In genomic region chr6:28809947-28810654, GRCh38 we compare ENCODE assay signal across 10 cellular contexts.
A peak's percentile ranks its signal among the peaks of the same experiment; 100 is the strongest.
DNase-seq lines count a peak whose midpoint lies in the region; ATAC-seq and TF ChIP-seq lines count a peak whose summit lies in the region.
"Had no signal": no experiment of that assay in that cellular context is flagged by ENCODE, and none has a peak within 500 bp of the region (broad histone marks: within the 10 kb centered on the region; RNA-seq: fewer than 3 reads in every experiment).

No MANE protein-coding gene starts in this region.

- TF ChIP-seq CTCF in AG04450 (IDR thresholded peaks at IDR 0.05; ENCODE audit: low read depth, low read length) (no peak), glutamatergic neuron (IDR thresholded peaks at IDR 0.05; ENCODE audit: partially characterized antibody, unreplicated experiment) (no peak), CD14-positive monocyte (IDR thresholded peaks at IDR 0.05) (no peak)

- H3K4me3 ChIP-seq in AG04450 (ENCODE audit: low read depth, low read length) = peak overlapping the region; percentile 52

- intact Hi-C loops in CD14-positive monocyte (cut with micrococcal nuclease) = no loop called here

- H3K27me3 ChIP-seq in AG04450 (ENCODE audit: control insufficient read depth, insufficient read depth, low read length) = peaks cover 38% of the 10 kb centered on the region

- H3K36me3 Mint-ChIP-seq in T-helper 17 cell (ENCODE audit: low read depth) (peaks cover 2% of the 10 kb centered on the region), glutamatergic neuron (ENCODE audit: unreplicated experiment) (no peaks in the 10 kb centered on the region), CD14-positive monocyte (peaks cover 11 to 20% of the 10 kb centered on the region in 2 donors)

- H3K4me1 Mint-ChIP-seq in T-helper 17 cell (no peaks in the 10 kb centered on the region), glutamatergic neuron (ENCODE audit: low read depth, unreplicated experiment) (peaks cover 12% of the 10 kb centered on the region), CD14-positive monocyte (peaks cover 10% of the 10 kb centered on the region)

- H3K9me3 ChIP-seq in AG04450 (ENCODE audit: control insufficient read depth, insufficient read depth, low read length) (peaks cover 3% of the 10 kb centered on the region; the same call in 1 of the 2 replicates), T-helper 17 cell (ENCODE audit: control insufficient read depth, low read length, poor library complexity, severe bottlenecking) (peaks cover 16% of the 10 kb centered on the region)

- DNase-seq in AG04450 (ENCODE audit: low read depth, low spot score) (no peak), H4 (ENCODE audit: low spot score) (peak; percentile 44), T-helper 17 cell (no peak), glutamatergic neuron (no peak), CD14-positive monocyte (ENCODE audit: low spot score) (no peak)
- DNase-seq in NK-92 treated with Interleukin-12 subunit alpha and Interleukin-12 subunit beta, amount 100 ng/mL, for 24 hours (lab: John Stamatoyannopoulos, UW) = no peak
- no peak for DNase-seq in stimulated activated CD4-positive, alpha-beta T cell treated with anti-CD3 and anti-CD28 coated beads, Interleukin-2, amount 100 ng/mL, for 24 hours
- DNase-seq: NCI-H510A treated with DMSO at 0.1 percent for 48 hours, small intestine had no signal

- H3K9me3 Mint-ChIP-seq in glutamatergic neuron (ENCODE audit: unreplicated experiment) = peaks cover 18% of the 10 kb centered on the region
- peaks cover 8 to 71% (median 57%) of the 10 kb centered on the region in 7 donors for H3K9me3 Mint-ChIP-seq in CD14-positive monocyte

- ATAC-seq in T-helper 17 cell (no peak), GM18909 (IDR thresholded peaks at IDR 0.05; ENCODE audit: poor library complexity, unreplicated experiment) (no peak)

- peak overlapping the region; percentile 13 for H3K4me3 Mint-ChIP-seq in T-helper 17 cell
- peak overlapping the region; percentile 68 for H3K4me3 Mint-ChIP-seq in glutamatergic neuron (ENCODE audit: unreplicated experiment)
- H3K4me3 Mint-ChIP-seq in CD14-positive monocyte = peak overlapping the region in 1 of 2 donors; percentile 62

- H3K27me3 Mint-ChIP-seq in T-helper 17 cell (peaks cover 77% of the 10 kb centered on the region), glutamatergic neuron (ENCODE audit: unreplicated experiment) (peaks cover 50% of the 10 kb centered on the region), CD14-positive monocyte (ENCODE audit: low read depth in 3 of 3) (peaks cover 98 to 100% (median 99%) of the 10 kb centered on the region in 3 donors)

- H3K27ac Mint-ChIP-seq in T-helper 17 cell (peak overlapping the region; percentile 3), glutamatergic neuron (ENCODE audit: unreplicated experiment) (peak overlapping the region; percentile 0), CD14-positive monocyte (no peak overlapping the region)

- POLR2A ChIA-PET in AG04450 (lab: Yijun Ruan, JAX) = no interaction called here

- no peak overlapping the region for H3K27ac ChIP-seq in AG04450 (ENCODE audit: low read depth, low read length)

- CTCF ChIA-PET in AG04450 (lab: Charles Lee) = interaction anchor here (2.3 kb wide), 1 partner anchor 29 kb away, joined by 9 read pairs; no protein-coding TSS in a partner anchor

Comparison
In these comparisons a context has a peak if more than half of its experiments do, and no peak if none do; other contexts are left out.
1. H3K27ac Mint-ChIP-seq: peak in T-helper 17 cell (single experiment) and glutamatergic neuron (single experiment); none in CD14-positive monocyte (0 of 7).